In the genomic region with DNA sequence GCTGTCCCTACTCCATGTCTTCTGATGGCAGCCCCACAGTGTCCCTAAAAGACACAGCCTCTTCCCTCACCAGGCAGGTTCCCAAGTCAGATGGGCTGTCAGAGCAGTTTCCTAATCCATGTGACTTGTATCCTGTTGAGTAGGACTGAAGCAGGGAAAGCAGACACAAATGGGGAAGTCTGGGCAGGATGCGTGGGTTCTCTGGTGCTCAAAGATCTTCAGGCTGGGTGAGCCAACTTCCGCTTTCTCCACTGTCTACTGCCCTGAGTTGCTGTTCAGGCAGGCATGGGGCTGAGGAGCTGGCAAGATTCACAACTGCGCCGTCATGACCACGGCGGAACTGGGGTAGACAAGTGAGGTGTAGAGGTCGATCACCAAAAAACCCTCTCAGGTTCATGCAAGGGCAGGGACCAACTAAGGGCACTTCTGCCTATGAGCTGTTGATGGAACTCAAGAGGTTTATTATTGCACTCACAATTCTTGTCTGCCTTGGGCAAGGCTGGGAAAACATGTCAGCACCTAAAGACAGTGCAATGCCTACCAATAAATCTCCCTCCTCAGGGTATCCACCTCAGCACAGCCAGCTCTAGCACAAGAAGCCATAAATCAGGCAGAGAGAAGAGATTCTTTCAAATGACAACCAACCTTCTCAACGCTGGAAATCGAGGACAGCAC, we compare ENCODE assay signal across 8 cellular contexts.
DNase-seq lines count a peak whose midpoint lies in the region; ATAC-seq and TF ChIP-seq lines count a peak whose summit lies in the region.

No MANE protein-coding gene starts in this region.

- H3K27ac Mint-ChIP-seq in activated naive CD8-positive, alpha-beta T cell treated with anti-CD3 and anti-CD28 coated beads, Interleukin-2, amount 10 ng/mL, durations not matched to agents 7 days and 5 days: peak overlapping the region; percentile 75

- CTCF ChIA-PET in RWPE1 (lab: Yijun Ruan, JAX): interaction anchor here (0.7 kb wide), 2 partner anchors 69 to 154 kb away, joined by 3 read pairs; no protein-coding TSS in a partner anchor

- TF ChIP-seq CTCF in RWPE1 (conservative IDR thresholded peaks at IDR 0.05; ENCODE audit: low read depth): no peak

- no peaks in the 10 kb centered on the region for H3K9me3 Mint-ChIP-seq in activated naive CD8-positive, alpha-beta T cell treated with anti-CD3 and anti-CD28 coated beads, Interleukin-2, amount 10 ng/mL, durations not matched to agents 7 days and 5 days

- no peak for DNase-seq in RWPE1 (ENCODE audit: low spot score)
- DNase-seq in activated naive CD8-positive, alpha-beta T cell treated with anti-CD3 and anti-CD28 coated beads, Interleukin-2, amount 10 ng/mL, durations not matched to agents 7 days and 5 days: peak; percentile 65
- peak; percentile 68 to 74 for DNase-seq in left colon
- DNase-seq in stimulated activated CD8-positive, alpha-beta memory T cell treated with anti-CD3 and anti-CD28 coated beads, Interleukin-7, amount 100 ng/mL, for 48 hours (ENCODE audit: extremely low read depth in 1 of 2, low read depth in 1 of 2): peak; percentile 36 to 48
- DNase-seq in RKO (ENCODE audit: low spot score): no peak
- no peak for DNase-seq in kidney glomerular epithelial cell (lab: John Stamatoyannopoulos, UW)

- H3K27me3 Mint-ChIP-seq in activated naive CD8-positive, alpha-beta T cell treated with anti-CD3 and anti-CD28 coated beads, Interleukin-2, amount 10 ng/mL, durations not matched to agents 7 days and 5 days: no peaks in the 10 kb centered on the region

- intact Hi-C loops in left colon (cut with DNase I, micrococcal nuclease): no loop called here

- POLR2A ChIA-PET in RWPE1 (lab: Yijun Ruan, JAX; ENCODE audit: low non-redundant PET): interaction anchor here (0.6 kb wide), 1 partner anchor 54 kb away, joined by 5 read pairs; no protein-coding TSS in a partner anchor
- POLR2A ChIA-PET in activated naive CD8-positive, alpha-beta T cell treated with anti-CD3 and anti-CD28 coated beads, Interleukin-2, amount 10 ng/mL, durations not matched to agents 7 days and 5 days (lab: Charles Lee): interaction anchor here (0.7 to 0.9 kb wide), 2 partner anchors 25 to 76 kb away, joined by 4 to 7 read pairs; no protein-coding TSS in a partner anchor

- H3K4me3 Mint-ChIP-seq in activated naive CD8-positive, alpha-beta T cell treated with anti-CD3 and anti-CD28 coated beads, Interleukin-2, amount 10 ng/mL, durations not matched to agents 7 days and 5 days: peak overlapping the region; percentile 55

- H3K27ac ChIP-seq in RWPE1: peak overlapping the region; percentile 85

- H3K4me1 Mint-ChIP-seq in activated naive CD8-positive, alpha-beta T cell treated with anti-CD3 and anti-CD28 coated beads, Interleukin-2, amount 10 ng/mL, durations not matched to agents 7 days and 5 days: peaks cover 51% of the 10 kb centered on the region

- H3K36me3 Mint-ChIP-seq in activated naive CD8-positive, alpha-beta T cell treated with anti-CD3 and anti-CD28 coated beads, Interleukin-2, amount 10 ng/mL, durations not matched to agents 7 days and 5 days: peaks cover 14% of the 10 kb centered on the region

- ATAC-seq in GM18498 (IDR thresholded peaks at IDR 0.05; ENCODE audit: unreplicated experiment) (peak; percentile 74), HG02840 (IDR thresholded peaks at IDR 0.05; ENCODE audit: low FRiP score, unreplicated experiment) (peak; percentile 60), left colon (peak; percentile 15)
- peak; percentile 94 for ATAC-seq in activated naive CD8-positive, alpha-beta T cell treated with anti-CD3 and anti-CD28 coated beads, Interleukin-2, amount 10 ng/mL, durations not matched to agents 7 days and 5 days (ENCODE audit: low read depth)

Comparison
In these comparisons a context has a peak if more than half of its experiments do, and no peak if none do; other contexts are left out.
1. ATAC-seq: peak in every context shown above with its lines; median percentile 94 in activated naive CD8-positive, alpha-beta T cell treated with anti-CD3 and anti-CD28 coated beads, Interleukin-2, amount 10 ng/mL, durations not matched to agents 7 days and 5 days; 74 in GM18498; 60 in HG02840; 15 in left colon.
2. DNase-seq: peak in activated naive CD8-positive, alpha-beta T cell treated with anti-CD3 and anti-CD28 coated beads, Interleukin-2, amount 10 ng/mL, durations not matched to agents 7 days and 5 days (single experiment), left colon (2 of 2) and stimulated activated CD8-positive, alpha-beta memory T cell treated with anti-CD3 and anti-CD28 coated beads, Interleukin-7, amount 100 ng/mL, for 48 hours (2 of 2); none in RWPE1 (single experiment), RKO (single experiment) and kidney glomerular epithelial cell (single experiment).